In the genomic region with DNA sequence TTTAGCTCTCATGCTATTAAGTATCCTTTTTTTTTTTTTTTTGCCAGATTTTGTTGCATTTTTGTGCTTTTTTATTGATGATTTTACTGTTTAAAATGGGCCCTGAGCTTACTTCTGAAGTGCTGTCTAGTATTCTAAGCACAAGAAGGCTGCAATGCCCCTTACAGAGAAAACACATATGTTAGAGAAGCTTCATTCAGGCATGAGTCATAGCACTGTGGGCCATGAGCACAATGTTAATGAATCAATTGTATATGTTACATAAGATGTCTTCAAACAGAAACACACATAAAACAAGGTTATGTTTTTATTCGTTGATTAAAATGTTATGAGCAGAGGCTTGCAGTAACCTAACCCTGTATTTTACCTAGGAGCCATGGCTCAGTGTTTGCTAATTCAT, we compare ENCODE assay signal across 1 cellular context.
TF ChIP-seq lines count a peak whose summit lies in the region.

No MANE protein-coding gene starts in this region.

TF ChIP-seq in A549, 52 proteins besides CTCF, POLR2A, EP300 and RAD21 (continued from another document):
- TF ChIP-seq MAFK (IDR thresholded peaks at IDR 0.05; ENCODE audit: partially characterized antibody), result no peak
- TF ChIP-seq JUNB (IDR thresholded peaks at IDR 0.05), result no peak
- TF ChIP-seq, protein P1, sequence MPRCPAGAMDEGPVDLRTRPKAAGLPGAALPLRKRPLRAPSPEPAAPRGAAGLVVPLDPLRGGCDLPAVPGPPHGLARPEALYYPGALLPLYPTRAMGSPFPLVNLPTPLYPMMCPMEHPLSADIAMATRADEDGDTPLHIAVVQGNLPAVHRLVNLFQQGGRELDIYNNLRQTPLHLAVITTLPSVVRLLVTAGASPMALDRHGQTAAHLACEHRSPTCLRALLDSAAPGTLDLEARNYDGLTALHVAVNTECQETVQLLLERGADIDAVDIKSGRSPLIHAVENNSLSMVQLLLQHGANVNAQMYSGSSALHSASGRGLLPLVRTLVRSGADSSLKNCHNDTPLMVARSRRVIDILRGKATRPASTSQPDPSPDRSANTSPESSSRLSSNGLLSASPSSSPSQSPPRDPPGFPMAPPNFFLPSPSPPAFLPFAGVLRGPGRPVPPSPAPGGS (IDR thresholded peaks at IDR 0.05), result no peak
- TF ChIP-seq PHF8 (IDR thresholded peaks at IDR 0.05; ENCODE audit: borderline replicate concordance, low read depth), result no peak
- TF ChIP-seq, protein P2, sequence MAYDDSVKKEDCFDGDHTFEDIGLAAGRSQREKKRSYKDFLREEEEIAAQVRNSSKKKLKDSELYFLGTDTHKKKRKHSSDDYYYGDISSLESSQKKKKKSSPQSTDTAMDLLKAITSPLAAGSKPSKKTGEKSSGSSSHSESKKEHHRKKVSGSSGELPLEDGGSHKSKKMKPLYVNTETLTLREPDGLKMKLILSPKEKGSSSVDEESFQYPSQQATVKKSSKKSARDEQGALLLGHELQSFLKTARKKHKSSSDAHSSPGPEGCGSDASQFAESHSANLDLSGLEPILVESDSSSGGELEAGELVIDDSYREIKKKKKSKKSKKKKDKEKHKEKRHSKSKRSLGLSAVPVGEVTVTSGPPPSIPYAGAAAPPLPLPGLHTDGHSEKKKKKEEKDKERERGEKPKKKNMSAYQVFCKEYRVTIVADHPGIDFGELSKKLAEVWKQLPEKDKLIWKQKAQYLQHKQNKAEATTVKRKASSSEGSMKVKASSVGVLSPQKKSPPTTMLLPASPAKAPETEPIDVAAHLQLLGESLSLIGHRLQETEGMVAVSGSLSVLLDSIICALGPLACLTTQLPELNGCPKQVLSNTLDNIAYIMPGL (CRISPR knock-in tag; IDR thresholded peaks at IDR 0.05; ENCODE audit: borderline replicate concordance), result no peak
